Comparison of ENCODE assay signal across 14 cellular contexts in genomic region chr9:438961-439768, GRCh38.
DNase-seq lines count a peak whose midpoint lies in the region; ATAC-seq and TF ChIP-seq lines count a peak whose summit lies in the region.
"Had no signal": no experiment of that assay in that cellular context is flagged by ENCODE, and none has a peak within 500 bp of the region (broad histone marks: within the 10 kb centered on the region; RNA-seq: fewer than 3 reads in every experiment).

No MANE protein-coding gene starts in this region.

- TF ChIP-seq CTCF in lower lobe of right lung (IDR thresholded peaks at IDR 0.05) = no peak
- no peak for TF ChIP-seq CTCF in suprapubic skin (IDR thresholded peaks at IDR 0.05)

- no peak for TF ChIP-seq EP300 in suprapubic skin (IDR thresholded peaks at IDR 0.05)

- H3K4me1 ChIP-seq in lower lobe of right lung = no peaks in the 10 kb centered on the region
- peaks cover 8% of the 10 kb centered on the region for H3K4me1 ChIP-seq in suprapubic skin

- 82% methylated on average over 20 of the region's 20 CpGs for WGBS in suprapubic skin

- H3K36me3 ChIP-seq in lower lobe of right lung (peaks cover 87% of the 10 kb centered on the region), suprapubic skin (peaks cover 51% of the 10 kb centered on the region)
- H3K36me3 ChIP-seq: SJSA1 had no signal

- H3K4me3 ChIP-seq in lower lobe of right lung = no peak overlapping the region
- no peak overlapping the region for H3K4me3 ChIP-seq in suprapubic skin
- H3K4me3 ChIP-seq: SJSA1 had no signal

- no peaks in the 10 kb centered on the region for H3K9me3 ChIP-seq in lower lobe of right lung
- no peaks in the 10 kb centered on the region for H3K9me3 ChIP-seq in suprapubic skin
- H3K9me3 ChIP-seq: SJSA1 had no signal

- no peak for TF ChIP-seq POLR2A in suprapubic skin (IDR thresholded peaks at IDR 0.05)

- DNase-seq in NCI-H526 treated with DMSO at 0.1 percent for 48 hours (lab: John Stamatoyannopoulos, UW) (peak; percentile 46), lower lobe of right lung (no peak), suprapubic skin (ENCODE audit: low spot score in 2 of 2) (peak; percentile 78 to 82), EL (no peak), NCI-H1092 (lab: John Stamatoyannopoulos, UW) (no peak)
- DNase-seq in effector CD8-positive, alpha-beta T cell (lab: John Stamatoyannopoulos, UW) = no peak
- DNase-seq: activated CD4-positive, CD25-positive, alpha-beta regulatory T cell; CD8-positive, alpha-beta memory T cell; foreskin melanocyte; NCI-H1436; NCI-H774 had no signal

- peak; percentile 88 for ATAC-seq in esophagus mucosa
- peak; percentile 42 to 46 for ATAC-seq in lower lobe of right lung
- ATAC-seq in GM21737 (IDR thresholded peaks at IDR 0.05; ENCODE audit: unreplicated experiment) = no peak

- intact Hi-C loops in lower lobe of right lung (cut with DNase I) = no loop called here

- no peaks in the 10 kb centered on the region for H3K27me3 ChIP-seq in lower lobe of right lung (ENCODE audit: low read depth)
- no peaks in the 10 kb centered on the region for H3K27me3 ChIP-seq in suprapubic skin
- H3K27me3 ChIP-seq: SJSA1 had no signal

- peak overlapping the region; percentile 51 for H3K27ac ChIP-seq in lower lobe of right lung
- peak overlapping the region; percentile 67 for H3K27ac ChIP-seq in suprapubic skin

Comparison
In these comparisons a context has a peak if more than half of its experiments do, and no peak if none do; other contexts are left out.
1. DNase-seq: peak in NCI-H526 treated with DMSO at 0.1 percent for 48 hours (single experiment) and suprapubic skin (2 of 2); none in lower lobe of right lung (single experiment), EL (single experiment), NCI-H1092 (single experiment) and effector CD8-positive, alpha-beta T cell (single experiment).